In genomic region chr7:39509912-39510311, GRCh38 we compare ENCODE assay signal across 19 cellular contexts.
"Had no signal": no experiment of that assay in that cellular context is flagged by ENCODE, and none has a peak within 500 bp of the region (broad histone marks: within the 10 kb centered on the region; RNA-seq: fewer than 3 reads in every experiment).

No MANE protein-coding gene starts in this region.

- H3K4me1 Mint-ChIP-seq: activated naive CD4-positive, alpha-beta T cell treated with anti-CD3 and anti-CD28 coated beads, Interleukin-2, amount 50 U/mL, for 24 hours; nephron had no signal

- H3K36me3 Mint-ChIP-seq: activated CD8-positive, alpha-beta memory T cell treated with anti-CD3 and anti-CD28 coated beads, Interleukin-2, amount 10 ng/mL, durations not matched to agents 7 days and 5 days; activated naive CD4-positive, alpha-beta T cell treated with anti-CD3 and anti-CD28 coated beads, Interleukin-2, amount 50 U/mL, for 24 hours; type B pancreatic cell had no signal

- H3K9ac ChIP-seq: parathyroid adenoma had no signal

- ATAC-seq: activated CD8-positive, alpha-beta memory T cell treated with anti-CD3 and anti-CD28 coated beads, Interleukin-2, amount 10 ng/mL, durations not matched to agents 7 days and 5 days; left lung; right lobe of liver had no signal

- H3K27ac ChIP-seq: left lung, parathyroid adenoma, right lobe of liver, testis had no signal

- H3K4me1 ChIP-seq: parathyroid adenoma, right lobe of liver, testis had no signal

- FAIRE-seq: frontal cortex, small intestine had no signal

- H3K27ac Mint-ChIP-seq: activated B cell treated with CpG ODN at 0.5 μM for 24 hours; activated CD4-positive, alpha-beta memory T cell treated with anti-CD3 and anti-CD28 coated beads, Interleukin-2, amount 10 ng/mL, durations not matched to agents 7 days and 5 days; activated CD8-positive, alpha-beta memory T cell treated with anti-CD3 and anti-CD28 coated beads, Interleukin-2, amount 10 ng/mL, durations not matched to agents 7 days and 5 days; activated naive CD4-positive, alpha-beta T cell treated with anti-CD3 and anti-CD28 coated beads, Interleukin-2, amount 50 U/mL, for 24 hours; dendritic cell treated with granulocyte-macrophage colony-stimulating factor and Interleukin-4, amounts not matched to agents 40 ng/mL and 50 ng/mL, for 4 days; nephron; T-helper 2 cell treated with Interferon-gamma antibody and Interleukin-4, amounts not matched to agents 5 μg/mL and 100 μg/mL, for 36 hours; type B pancreatic cell had no signal

- DNase-seq: activated B cell treated with CpG ODN at 0.5 μM for 24 hours; activated CD4-positive, alpha-beta memory T cell treated with anti-CD3 and anti-CD28 coated beads, Interleukin-2, amount 10 ng/mL, durations not matched to agents 7 days and 5 days; activated CD4-positive, alpha-beta T cell treated with anti-CD3 and anti-CD28 coated beads for 4 hours; activated CD8-positive, alpha-beta memory T cell treated with anti-CD3 and anti-CD28 coated beads, Interleukin-2, amount 10 ng/mL, durations not matched to agents 7 days and 5 days; effector memory CD4-positive, alpha-beta T cell; left lung; midbrain; right lobe of liver; small intestine; stimulated activated CD4-positive, alpha-beta T cell treated with anti-CD3 and anti-CD28 coated beads, Interleukin-15, amount 100 ng/mL, for 24 hours; stimulated activated CD4-positive, alpha-beta T cell treated with anti-CD3 and anti-CD28 coated beads, Interleukin-4, amount 100 ng/mL, for 1 hour; testis had no signal

- H3K4me3 ChIP-seq: left lung, right lobe of liver, testis had no signal

- H3K4me3 Mint-ChIP-seq: activated B cell treated with CpG ODN at 0.5 μM for 24 hours; activated CD4-positive, alpha-beta memory T cell treated with anti-CD3 and anti-CD28 coated beads, Interleukin-2, amount 10 ng/mL, durations not matched to agents 7 days and 5 days; activated CD8-positive, alpha-beta memory T cell treated with anti-CD3 and anti-CD28 coated beads, Interleukin-2, amount 10 ng/mL, durations not matched to agents 7 days and 5 days; activated naive CD4-positive, alpha-beta T cell treated with anti-CD3 and anti-CD28 coated beads, Interleukin-2, amount 50 U/mL, for 24 hours; dendritic cell treated with granulocyte-macrophage colony-stimulating factor and Interleukin-4, amounts not matched to agents 40 ng/mL and 50 ng/mL, for 4 days; nephron; T-helper 2 cell treated with Interferon-gamma antibody and Interleukin-4, amounts not matched to agents 5 μg/mL and 100 μg/mL, for 36 hours; type B pancreatic cell had no signal

- H3K27me3 Mint-ChIP-seq: dendritic cell treated with granulocyte-macrophage colony-stimulating factor and Interleukin-4, amounts not matched to agents 40 ng/mL and 50 ng/mL, for 4 days had no signal

- H3K36me3 ChIP-seq: left lung, right lobe of liver had no signal

- H3K9me3 ChIP-seq: left lung, right lobe of liver, testis had no signal

- H3K9me3 Mint-ChIP-seq: activated CD4-positive, alpha-beta memory T cell treated with anti-CD3 and anti-CD28 coated beads, Interleukin-2, amount 10 ng/mL, durations not matched to agents 7 days and 5 days; activated naive CD4-positive, alpha-beta T cell treated with anti-CD3 and anti-CD28 coated beads, Interleukin-2, amount 50 U/mL, for 24 hours; dendritic cell treated with granulocyte-macrophage colony-stimulating factor and Interleukin-4, amounts not matched to agents 40 ng/mL and 50 ng/mL, for 4 days; nephron; T-helper 2 cell treated with Interferon-gamma antibody and Interleukin-4, amounts not matched to agents 5 μg/mL and 100 μg/mL, for 36 hours; type B pancreatic cell had no signal

- H3K27me3 ChIP-seq: left lung, right lobe of liver, testis had no signal
